Comparison of ENCODE assay signal across 32 cellular contexts in the genomic region with DNA sequence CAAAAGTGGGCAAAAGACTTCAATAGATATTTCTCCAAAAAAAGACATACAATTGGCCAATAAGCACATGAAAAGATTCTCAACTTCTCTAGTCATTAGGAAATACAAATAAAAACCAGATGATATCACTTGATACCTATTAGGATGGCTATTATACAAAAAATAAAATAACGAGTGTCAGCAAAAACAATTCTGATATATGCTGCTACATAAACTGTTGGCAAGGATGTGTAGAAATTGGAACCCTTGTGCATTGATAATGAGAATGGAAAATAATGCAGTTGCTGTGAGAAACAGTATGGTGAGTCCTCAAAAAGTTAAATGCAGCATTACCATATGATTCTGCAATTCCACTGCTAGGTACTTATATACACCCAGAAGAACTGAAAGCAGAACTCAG.
"Had no signal": no experiment of that assay in that cellular context is flagged by ENCODE, and none has a peak within 500 bp of the region (broad histone marks: within the 10 kb centered on the region; RNA-seq: fewer than 3 reads in every experiment).

No MANE protein-coding gene starts in this region.

- H3K4me1 Mint-ChIP-seq: activated T-helper 17 cell treated with anti-CD3 and anti-CD28 coated beads, Interleukin-2, amount 50 U/mL, for 72 hours had no signal

- DNase-seq: activated B cell treated with CpG ODN at 0.5 μM for 24 hours; activated CD4-positive, alpha-beta T cell treated with anti-CD3 and anti-CD28 coated beads for 48 hours; activated CD4-positive, alpha-beta T cell treated with anti-CD3 and anti-CD28 coated beads, Interleukin-2, amount 50 U/mL, for 1 hour; activated CD4-positive, alpha-beta T cell treated with anti-CD3 and anti-CD28 coated beads, Interleukin-2, amount 50 U/mL, for 48 hours; activated CD8-positive, alpha-beta memory T cell treated with anti-CD3 and anti-CD28 coated beads for 24 hours; activated CD8-positive, alpha-beta T cell treated with anti-CD3 and anti-CD28 coated beads for 36 hours; activated effector memory CD4-positive, alpha-beta T cell treated with Interleukin-2 at 50 U/mL for 16 hours; activated gamma-delta T cell treated with Interleukin-2 at 50 U/mL for 16 hours; activated naive CD4-positive, alpha-beta T cell treated with anti-CD3 and anti-CD28 coated beads, Interleukin-2, amount 50 U/mL, for 16 hours; activated naive CD4-positive, alpha-beta T cell treated with Interleukin-2 at 50 U/mL for 16 hours; activated T-cell treated with anti-CD3 and anti-CD28 coated beads, Interleukin-2, amount 50 U/mL, for 4 hours; amniotic stem cell; anterior cingulate cortex; body of pancreas; caudate nucleus; cortex of kidney; dermis blood vessel endothelial cell; effector CD4-positive, alpha-beta T cell; effector memory CD8-positive, alpha-beta T cell; erythroblast; foreskin melanocyte; heart right ventricle; T-helper 17 cell; T1000; WERI-Rb-1 had no signal

- H3K4me3 ChIP-seq: body of pancreas, esophagus muscularis mucosa, gastroesophageal sphincter, heart right ventricle had no signal

- H3K9me3 ChIP-seq: body of pancreas, esophagus muscularis mucosa, gastroesophageal sphincter, heart right ventricle had no signal

- FAIRE-seq: colon had no signal

- H3K4me3 Mint-ChIP-seq: activated B cell treated with CpG ODN at 0.5 μM for 24 hours; activated CD8-positive, alpha-beta T cell treated with anti-CD3 and anti-CD28 coated beads for 36 hours; activated naive CD8-positive, alpha-beta T cell; activated T-cell treated with anti-CD3 and anti-CD28 coated beads, Interleukin-2, amount 50 U/mL, for 4 hours; activated T-helper 17 cell treated with anti-CD3 and anti-CD28 coated beads, Interleukin-2, amount 50 U/mL, for 72 hours; effector memory CD8-positive, alpha-beta T cell; T-helper 17 cell; T-helper 2 cell treated with Interferon-gamma antibody and Interleukin-4, amounts not matched to agents 5 μg/mL and 100 μg/mL, for 36 hours had no signal

- H3K27ac Mint-ChIP-seq: activated B cell treated with CpG ODN at 0.5 μM for 24 hours; activated CD8-positive, alpha-beta T cell treated with anti-CD3 and anti-CD28 coated beads for 36 hours; activated naive CD8-positive, alpha-beta T cell; activated T-helper 17 cell treated with anti-CD3 and anti-CD28 coated beads, Interleukin-2, amount 50 U/mL, for 72 hours; effector memory CD8-positive, alpha-beta T cell; T-helper 2 cell treated with Interferon-gamma antibody and Interleukin-4, amounts not matched to agents 5 μg/mL and 100 μg/mL, for 36 hours had no signal

- H3K36me3 Mint-ChIP-seq: activated naive CD8-positive, alpha-beta T cell had no signal

- H3K27me3 ChIP-seq: body of pancreas, esophagus muscularis mucosa, gastroesophageal sphincter, heart right ventricle had no signal

- H3K27ac ChIP-seq: body of pancreas, esophagus muscularis mucosa, gastroesophageal sphincter, heart right ventricle, WERI-Rb-1 had no signal

- ATAC-seq: activated CD4-positive, CD25-positive, alpha-beta regulatory T cell treated with anti-CD3 and anti-CD28 coated beads, Interleukin-2, amount 50 U/mL, for 24 hours; activated CD8-positive, alpha-beta T cell treated with anti-CD3 and anti-CD28 coated beads for 36 hours; activated T-cell treated with anti-CD3 and anti-CD28 coated beads, Interleukin-2, amount 50 U/mL, for 4 hours; activated T-helper 17 cell treated with anti-CD3 and anti-CD28 coated beads, Interleukin-2, amount 50 U/mL, for 72 hours; body of pancreas; effector memory CD8-positive, alpha-beta T cell; gastroesophageal sphincter; heart right ventricle; T-helper 17 cell had no signal

- H3K4me1 ChIP-seq: body of pancreas, esophagus muscularis mucosa, gastroesophageal sphincter, heart right ventricle had no signal

- H3K36me3 ChIP-seq: esophagus muscularis mucosa, gastroesophageal sphincter, heart right ventricle had no signal

- H3K27me3 Mint-ChIP-seq: activated B cell treated with CpG ODN at 0.5 μM for 24 hours; activated CD8-positive, alpha-beta T cell treated with anti-CD3 and anti-CD28 coated beads for 36 hours; activated naive CD8-positive, alpha-beta T cell; activated T-helper 17 cell treated with anti-CD3 and anti-CD28 coated beads, Interleukin-2, amount 50 U/mL, for 72 hours; effector memory CD8-positive, alpha-beta T cell; T-helper 17 cell had no signal

- H3K9me3 Mint-ChIP-seq: activated B cell treated with CpG ODN at 0.5 μM for 24 hours; activated CD8-positive, alpha-beta T cell treated with anti-CD3 and anti-CD28 coated beads for 36 hours; activated T-cell treated with anti-CD3 and anti-CD28 coated beads, Interleukin-2, amount 50 U/mL, for 4 hours; activated T-helper 17 cell treated with anti-CD3 and anti-CD28 coated beads, Interleukin-2, amount 50 U/mL, for 72 hours; effector memory CD8-positive, alpha-beta T cell; T-helper 2 cell treated with Interferon-gamma antibody and Interleukin-4, amounts not matched to agents 5 μg/mL and 100 μg/mL, for 36 hours had no signal
